Comparison of ENCODE assay signal across 11 cellular contexts in genomic region chr6:165774903-165775608, GRCh38.
DNase-seq lines count a peak whose midpoint lies in the region; ATAC-seq and TF ChIP-seq lines count a peak whose summit lies in the region.
"Had no signal": no experiment of that assay in that cellular context is flagged by ENCODE, and none has a peak within 500 bp of the region (broad histone marks: within the 10 kb centered on the region; RNA-seq: fewer than 3 reads in every experiment).

No MANE protein-coding gene starts in this region.

- peak; percentile 66 for DNase-seq in NCI-H226
- peak; percentile 38 for DNase-seq in mucosa of gallbladder (ENCODE audit: low spot score)
- no peak for DNase-seq in activated CD4-positive, alpha-beta memory T cell treated with anti-CD3 and anti-CD28 coated beads for 36 hours
- no peak for DNase-seq in foreskin fibroblast
- no peak for DNase-seq in head of caudate nucleus
- DNase-seq: activated CD4-positive, alpha-beta T cell treated with anti-CD3 and anti-CD28 coated beads for 48 hours; central memory CD4-positive, alpha-beta T cell; mammary epithelial cell had no signal

- peaks cover 5% of the 10 kb centered on the region for H3K4me1 ChIP-seq in endocrine pancreas (ENCODE audit: control insufficient read depth, insufficient read depth, low read length)

- H3K9me3 Mint-ChIP-seq in activated CD4-positive, alpha-beta memory T cell treated with anti-CD3 and anti-CD28 coated beads for 36 hours, result no peaks in the 10 kb centered on the region

- no peaks in the 10 kb centered on the region for H3K36me3 ChIP-seq in endocrine pancreas (ENCODE audit: control insufficient read depth, insufficient read depth, low read length)

- H3K27ac Mint-ChIP-seq in activated CD4-positive, alpha-beta memory T cell treated with anti-CD3 and anti-CD28 coated beads for 36 hours, result no peak overlapping the region

- no peaks in the 10 kb centered on the region for H3K36me3 Mint-ChIP-seq in activated CD4-positive, alpha-beta memory T cell treated with anti-CD3 and anti-CD28 coated beads for 36 hours

- H3K4me3 Mint-ChIP-seq in activated CD4-positive, alpha-beta memory T cell treated with anti-CD3 and anti-CD28 coated beads for 36 hours, result no peak overlapping the region

- no peak overlapping the region for H3K9ac ChIP-seq in endocrine pancreas (ENCODE audit: control insufficient read depth, insufficient read depth, low read length)

- CTCF ChIA-PET in activated CD4-positive, alpha-beta memory T cell treated with anti-CD3 and anti-CD28 coated beads for 36 hours (lab: Charles Lee), result no interaction called here

- H3K4me3 ChIP-seq in endocrine pancreas (ENCODE audit: control insufficient read depth, insufficient read depth, low read length) (peak overlapping the region; percentile 11), foreskin fibroblast (ENCODE audit: low read depth in 1 of 2, low read length in 2 of 2) (no peak overlapping the region)

- POLR2A ChIA-PET in activated CD4-positive, alpha-beta memory T cell treated with anti-CD3 and anti-CD28 coated beads for 36 hours (lab: Charles Lee), result no interaction called here

- no peaks in the 10 kb centered on the region for H3K9me3 ChIP-seq in endocrine pancreas (ENCODE audit: control insufficient read depth, low read length)

- ATAC-seq in GM18907 (IDR thresholded peaks at IDR 0.05; ENCODE audit: unreplicated experiment), result peak; percentile 41
- no peak for ATAC-seq in GM18873 (IDR thresholded peaks at IDR 0.05; ENCODE audit: low FRiP score, unreplicated experiment)

- no peak for TF ChIP-seq CTCF in foreskin fibroblast (IDR thresholded peaks at IDR 0.05; ENCODE audit: low read depth, low read length)

- H3K27me3 ChIP-seq in endocrine pancreas (ENCODE audit: control insufficient read depth, insufficient read depth, low read length), result no peaks in the 10 kb centered on the region

- peaks cover 12% of the 10 kb centered on the region for H3K27me3 Mint-ChIP-seq in activated CD4-positive, alpha-beta memory T cell treated with anti-CD3 and anti-CD28 coated beads for 36 hours

- intact Hi-C loops in activated CD4-positive, alpha-beta memory T cell treated with anti-CD3 and anti-CD28 coated beads for 36 hours (cut with micrococcal nuclease), result no loop called here
- intact Hi-C loops in head of caudate nucleus (cut with DNase I), result no loop called here

- H3K4me1 Mint-ChIP-seq in activated CD4-positive, alpha-beta memory T cell treated with anti-CD3 and anti-CD28 coated beads for 36 hours (ENCODE audit: low read depth), result peaks cover 2% of the 10 kb centered on the region

Comparison
In these comparisons a context has a peak if more than half of its experiments do, and no peak if none do; other contexts are left out.
1. DNase-seq: peak in NCI-H226 (single experiment) and mucosa of gallbladder (single experiment); none in activated CD4-positive, alpha-beta memory T cell treated with anti-CD3 and anti-CD28 coated beads for 36 hours (single experiment), foreskin fibroblast (0 of 2) and head of caudate nucleus (0 of 42).